1 cellular context compared by ENCODE assay signal in genomic region chr1:160261878-160262794, GRCh38.
TF ChIP-seq lines count a peak whose summit lies in the region.

DCAF8 (minus strand) TSS chr1:160262549; CDS start chr1:160244008, 18,541 bp downstream.

TF ChIP-seq in K562, 482 proteins besides CTCF, POLR2A, EP300 and RAD21 (continued from another document):
- TF ChIP-seq GTF2B (IDR thresholded peaks at IDR 0.05; ENCODE audit: extremely low read depth, insufficient read length) (no peak), FOSL1 (tag; conservative IDR thresholded peaks at IDR 0.05) (peak; percentile 82), MAX (CRISPR knock-in tag; IDR thresholded peaks at IDR 0.05) (0 out of 2 replicates have a peak, but pooled peaks have one; percentile 24), ATF4 (CRISPR knock-in tag; IDR thresholded peaks at IDR 0.05) (peak; percentile 62), ZBTB7A (IDR thresholded peaks at IDR 0.05; ENCODE audit: borderline replicate concordance, control insufficient read depth, low read depth, low read length) (peak; percentile 82; the same call in 1 of the 2 replicates), CREB1 (IDR thresholded peaks at IDR 0.05) (peak; percentile 25; the same call in 1 of the 2 replicates), CREB1 (CRISPR knock-in tag; IDR thresholded peaks at IDR 0.05) (peak; percentile 42; the same call in 1 of the 2 replicates), BCLAF1 (IDR thresholded peaks at IDR 0.05; ENCODE audit: borderline replicate concordance in 1 of 2, control insufficient read depth in 1 of 2, low read depth in 2 of 2, low read length in 1 of 2) (0 out of 4 replicates have a peak, but pooled peaks of 1 of the 2 experiments have one; percentile 60), TBP (optimal IDR thresholded peaks at IDR 0.05; ENCODE audit: low read depth, low read length) (peak; percentile 95), RHOXF2B (CRISPR knock-in tag; conservative IDR thresholded peaks at IDR 0.05) (no peak; the same call in 1 of the 2 replicates), CCNT2 (IDR thresholded peaks at IDR 0.05; ENCODE audit: borderline replicate concordance, extremely low read depth, insufficient read length, low read depth, low read length) (peak; percentile 78), MED1 (CRISPR knock-in tag; IDR thresholded peaks at IDR 0.05; ENCODE audit: borderline replicate concordance) (0 out of 2 replicates have a peak, but pooled peaks have one; percentile 67), ETV6 (IDR thresholded peaks at IDR 0.05; ENCODE audit: borderline replicate concordance in 1 of 2, low read depth in 2 of 2, low read length in 1 of 2) (peak in 1 of 2 experiments; percentile 31; a peak in 1 of 4 replicates), ETV6 (CRISPR knock-in tag; IDR thresholded peaks at IDR 0.05; ENCODE audit: borderline replicate concordance) (no peak), GTF2A2 (tag; IDR thresholded peaks at IDR 0.05) (0 out of 2 replicates have a peak, but pooled peaks have one; percentile 49), ZNF324 (CRISPR knock-in tag; IDR thresholded peaks at IDR 0.05) (no peak), EGR1 (conservative IDR thresholded peaks at IDR 0.05) (peak; percentile 95), HLTF (IDR thresholded peaks at IDR 0.05) (peak; percentile 80; the same call in 1 of the 2 replicates), ESRRB (CRISPR knock-in tag; IDR thresholded peaks at IDR 0.05; ENCODE audit: borderline replicate concordance) (0 out of 2 replicates have a peak, but pooled peaks have one; percentile 58), NRF1 (conservative IDR thresholded peaks at IDR 0.05 in 1 of 2, IDR thresholded peaks at IDR 0.05 in 1 of 2) (peak; percentile 99), TARDBP (IDR thresholded peaks at IDR 0.05) (peak; percentile 79; the same call in 1 of the 2 replicates), RB1 (IDR thresholded peaks at IDR 0.05; ENCODE audit: low read depth) (peak; percentile 78), CXXC5 (CRISPR knock-in tag; IDR thresholded peaks at IDR 0.05) (peak; percentile 88), DDX20 (tag; IDR thresholded peaks at IDR 0.05; ENCODE audit: low read depth) (no peak), POLR2G (IDR thresholded peaks at IDR 0.05; ENCODE audit: low read depth, low read length) (peak; percentile 99), ZNF436 (CRISPR knock-in tag; IDR thresholded peaks at IDR 0.05) (no peak), FOXP1 (CRISPR knock-in tag; IDR thresholded peaks at IDR 0.05) (peak; percentile 79; the same call in 1 of the 2 replicates), TRIM24 (IDR thresholded peaks at IDR 0.05) (peak in 1 of 2 experiments; percentile 36; a peak in 1 of 4 replicates), JUNB (CRISPR knock-in tag; conservative IDR thresholded peaks at IDR 0.05) (peak; percentile 30; the same call in 1 of the 2 replicates), PRPF4 (IDR thresholded peaks at IDR 0.05; ENCODE audit: insufficient read depth, low read depth, low read length, poor library complexity, severe bottlenecking) (peak; percentile 33), ZNF24 (IDR thresholded peaks at IDR 0.05) (0 out of 2 replicates have a peak, but pooled peaks have one; percentile 40), SIN3A (IDR thresholded peaks at IDR 0.05; ENCODE audit: borderline replicate concordance in 2 of 2, control insufficient read depth in 1 of 2, low read depth in 2 of 2, low read length in 2 of 2) (peak; percentile 72 to 73; a peak in 1 of 4 replicates)
- TF ChIP-seq, protein P1, sequence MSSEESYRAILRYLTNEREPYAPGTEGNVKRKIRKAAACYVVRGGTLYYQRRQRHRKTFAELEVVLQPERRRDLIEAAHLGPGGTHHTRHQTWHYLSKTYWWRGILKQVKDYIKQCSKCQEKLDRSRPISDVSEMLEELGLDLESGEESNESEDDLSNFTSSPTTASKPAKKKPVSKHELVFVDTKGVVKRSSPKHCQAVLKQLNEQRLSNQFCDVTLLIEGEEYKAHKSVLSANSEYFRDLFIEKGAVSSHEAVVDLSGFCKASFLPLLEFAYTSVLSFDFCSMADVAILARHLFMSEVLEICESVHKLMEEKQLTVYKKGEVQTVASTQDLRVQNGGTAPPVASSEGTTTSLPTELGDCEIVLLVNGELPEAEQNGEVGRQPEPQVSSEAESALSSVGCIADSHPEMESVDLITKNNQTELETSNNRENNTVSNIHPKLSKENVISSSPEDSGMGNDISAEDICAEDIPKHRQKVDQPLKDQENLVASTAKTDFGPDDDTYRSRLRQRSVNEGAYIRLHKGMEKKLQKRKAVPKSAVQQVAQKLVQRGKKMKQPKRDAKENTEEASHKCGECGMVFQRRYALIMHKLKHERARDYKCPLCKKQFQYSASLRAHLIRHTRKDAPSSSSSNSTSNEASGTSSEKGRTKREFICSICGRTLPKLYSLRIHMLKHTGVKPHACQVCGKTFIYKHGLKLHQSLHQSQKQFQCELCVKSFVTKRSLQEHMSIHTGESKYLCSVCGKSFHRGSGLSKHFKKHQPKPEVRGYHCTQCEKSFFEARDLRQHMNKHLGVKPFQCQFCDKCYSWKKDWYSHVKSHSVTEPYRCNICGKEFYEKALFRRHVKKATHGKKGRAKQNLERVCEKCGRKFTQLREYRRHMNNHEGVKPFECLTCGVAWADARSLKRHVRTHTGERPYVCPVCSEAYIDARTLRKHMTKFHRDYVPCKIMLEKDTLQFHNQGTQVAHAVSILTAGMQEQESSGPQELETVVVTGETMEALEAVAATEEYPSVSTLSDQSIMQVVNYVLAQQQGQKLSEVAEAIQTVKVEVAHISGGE (CRISPR knock-in tag; IDR thresholded peaks at IDR 0.05) = peak in 1 of 3 experiments; percentile 63; a peak in 2 of 6 replicates
- TF ChIP-seq, protein P2, sequence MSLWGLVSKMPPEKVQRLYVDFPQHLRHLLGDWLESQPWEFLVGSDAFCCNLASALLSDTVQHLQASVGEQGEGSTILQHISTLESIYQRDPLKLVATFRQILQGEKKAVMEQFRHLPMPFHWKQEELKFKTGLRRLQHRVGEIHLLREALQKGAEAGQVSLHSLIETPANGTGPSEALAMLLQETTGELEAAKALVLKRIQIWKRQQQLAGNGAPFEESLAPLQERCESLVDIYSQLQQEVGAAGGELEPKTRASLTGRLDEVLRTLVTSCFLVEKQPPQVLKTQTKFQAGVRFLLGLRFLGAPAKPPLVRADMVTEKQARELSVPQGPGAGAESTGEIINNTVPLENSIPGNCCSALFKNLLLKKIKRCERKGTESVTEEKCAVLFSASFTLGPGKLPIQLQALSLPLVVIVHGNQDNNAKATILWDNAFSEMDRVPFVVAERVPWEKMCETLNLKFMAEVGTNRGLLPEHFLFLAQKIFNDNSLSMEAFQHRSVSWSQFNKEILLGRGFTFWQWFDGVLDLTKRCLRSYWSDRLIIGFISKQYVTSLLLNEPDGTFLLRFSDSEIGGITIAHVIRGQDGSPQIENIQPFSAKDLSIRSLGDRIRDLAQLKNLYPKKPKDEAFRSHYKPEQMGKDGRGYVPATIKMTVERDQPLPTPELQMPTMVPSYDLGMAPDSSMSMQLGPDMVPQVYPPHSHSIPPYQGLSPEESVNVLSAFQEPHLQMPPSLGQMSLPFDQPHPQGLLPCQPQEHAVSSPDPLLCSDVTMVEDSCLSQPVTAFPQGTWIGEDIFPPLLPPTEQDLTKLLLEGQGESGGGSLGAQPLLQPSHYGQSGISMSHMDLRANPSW (CRISPR knock-in tag; IDR thresholded peaks at IDR 0.05) = peak; percentile 66; the same call in 1 of the 2 replicates
